8 cellular contexts compared by ENCODE assay signal in genomic region chr1:24413350-24414163, GRCh38. TPM values are rescaled to one million over a fixed set of nuclear protein-coding genes. Genes with fewer than 3 reads are reported as not detected.
DNase-seq lines count a peak whose midpoint lies in the region; ATAC-seq and TF ChIP-seq lines count a peak whose summit lies in the region.

Gene STPG1, minus strand, starts transcription at chr1:24413782. Its CDS starts 12,394 bp downstream, at chr1:24401388.

- CTCF ChIA-PET in PC-9 (lab: Charles Lee), result interaction anchor here (0.5 kb wide), 1 partner anchor 214 kb away, joined by 4 read pairs; no protein-coding TSS in a partner anchor

- H3K27me3 ChIP-seq in HUES48 (ENCODE audit: control insufficient read depth, insufficient read depth, low read length) (no peaks in the 10 kb centered on the region), PC-9 (ENCODE audit: insufficient read depth, low read depth) (no peaks in the 10 kb centered on the region)

- peaks cover 25% of the 10 kb centered on the region for H3K79me2 ChIP-seq in PC-9 (ENCODE audit: low read depth)

- H3K36me3 ChIP-seq in HUES48 (ENCODE audit: control insufficient read depth, insufficient read depth, low read length) (no peaks in the 10 kb centered on the region), PC-9 (ENCODE audit: low read depth) (no peaks in the 10 kb centered on the region)

- BruUV-seq in PC-9 (replicated peaks; lab: Mats Ljungman, UMichigan), result TSS peak; percentile 86

- no peaks in the 10 kb centered on the region for H3K9me2 ChIP-seq in PC-9 (ENCODE audit: insufficient read depth)

- H3K4me3 ChIP-seq in HUES48 (ENCODE audit: low read depth, low read length) (peak within 1 kb of the TSS; percentile 96), PC-9 (peak within 1 kb of the TSS; percentile 69)

- peak within 1 kb of the TSS; percentile 76 for H3K9ac ChIP-seq in HUES48 (ENCODE audit: low read depth, low read length)

- peak within 1 kb of the TSS; percentile 17 for H3K27ac ChIP-seq in HUES48 (ENCODE audit: low read depth, low read length)
- peak within 1 kb of the TSS; percentile 84; the same call in 1 of the 2 replicates for H3K27ac ChIP-seq in PC-9

- peak within 1 kb of the TSS; percentile 65 for H2AFZ ChIP-seq in PC-9

- peaks cover 25% of the 10 kb centered on the region; the same call in 1 of the 2 replicates for H3F3A ChIP-seq in PC-9 (ENCODE audit: insufficient read depth, low read depth)

- peak; percentile 51 for ATAC-seq in esophagus mucosa
- ATAC-seq in GM21447 (IDR thresholded peaks at IDR 0.05; ENCODE audit: unreplicated experiment), result no peak

- H4K20me1 ChIP-seq in PC-9 (ENCODE audit: insufficient read depth), result no peaks in the 10 kb centered on the region

- peak within 1 kb of the TSS; percentile 84 for H3K4me2 ChIP-seq in PC-9

- POLR2A ChIA-PET in PC-9 (lab: Charles Lee; ENCODE audit: unreplicated experiment), result interaction anchor here (0.6 kb wide), 1 partner anchor 243 kb away, joined by 5 read pairs; no protein-coding TSS in a partner anchor

- no peak for TF ChIP-seq CTCF in PC-9 (conservative IDR thresholded peaks at IDR 0.05)

- intact Hi-C loops in PC-9 (cut with micrococcal nuclease; ENCODE audit: unreplicated experiment), result loop anchor here (2.0 to 10.0 kb wide), 2 partner anchors 151 to 229 kb away; partner anchors contain the start of gene SRRM1

- peak; percentile 89 for DNase-seq in DMS79 treated with DMSO at 0.1 percent for 48 hours (lab: John Stamatoyannopoulos, UW)
- DNase-seq in PC-9, result peak; percentile 80 to 90
- peak; percentile 89 to 91 for DNase-seq in activated T-cell treated with anti-CD3 and anti-CD28 coated beads, Interleukin-2, amount 50 U/mL, for 48 hours
- peak; percentile 89 for DNase-seq in mucosa of gallbladder (ENCODE audit: low spot score)
- peak; percentile 64 for DNase-seq in stimulated activated CD8-positive, alpha-beta memory T cell treated with anti-CD3 and anti-CD28 coated beads, Interleukin-4, amount 100 ng/mL, for 24 hours (ENCODE audit: low read depth)

- H3K4me1 ChIP-seq in HUES48 (ENCODE audit: control insufficient read depth, insufficient read depth, low read length), result peaks cover 12% of the 10 kb centered on the region
- H3K4me1 ChIP-seq in PC-9 (replicated peaks; ENCODE audit: insufficient read depth), result peaks cover 55% of the 10 kb centered on the region

- H3K9me3 ChIP-seq in HUES48 (ENCODE audit: control insufficient read depth, insufficient read depth, low read length) (no peaks in the 10 kb centered on the region), PC-9 (ENCODE audit: insufficient read depth, low read depth) (no peaks in the 10 kb centered on the region)

RNA-seq across cellular contexts. Expression of gene STPG1, which starts in this region (rescaled TPM):
- total RNA-seq in PC-9 (2021) (8.3 and 11.4 TPM in 2 replicates), esophagus mucosa (8.0 TPM), mucosa of gallbladder (10.8 TPM)
